In genomic region chr10:91632671-91633550, GRCh38 we compare ENCODE assay signal across 1 cellular context.
TF ChIP-seq lines count a peak whose summit lies in the region.

Gene PPP1R3C, minus strand, starts transcription at chr10:91633071. Its CDS starts 102 bp downstream, at chr10:91632969.

TF ChIP-seq in HepG2, 621 proteins besides CTCF, POLR2A, EP300 and RAD21 (continued from another document and continues in another):
- TF ChIP-seq, protein P1, sequence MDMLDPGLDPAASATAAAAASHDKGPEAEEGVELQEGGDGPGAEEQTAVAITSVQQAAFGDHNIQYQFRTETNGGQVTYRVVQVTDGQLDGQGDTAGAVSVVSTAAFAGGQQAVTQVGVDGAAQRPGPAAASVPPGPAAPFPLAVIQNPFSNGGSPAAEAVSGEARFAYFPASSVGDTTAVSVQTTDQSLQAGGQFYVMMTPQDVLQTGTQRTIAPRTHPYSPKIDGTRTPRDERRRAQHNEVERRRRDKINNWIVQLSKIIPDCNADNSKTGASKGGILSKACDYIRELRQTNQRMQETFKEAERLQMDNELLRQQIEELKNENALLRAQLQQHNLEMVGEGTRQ (IDR thresholded peaks at IDR 0.05; ENCODE audit: low read depth, low read length) = peak; percentile 85
- TF ChIP-seq, protein P1 (CRISPR knock-in tag; IDR thresholded peaks at IDR 0.05; ENCODE audit: borderline replicate concordance) = peak; percentile 95
- no peak for TF ChIP-seq SIN3B (IDR thresholded peaks at IDR 0.05; ENCODE audit: low read length)
- TF ChIP-seq SNAPC2 (CRISPR knock-in tag; IDR thresholded peaks at IDR 0.05) = peak; percentile 95
- peak; percentile 95 for TF ChIP-seq HNRNPL (IDR thresholded peaks at IDR 0.05; ENCODE audit: low read depth, low read length)
- peak; percentile 81; the same call in 1 of the 2 replicates for TF ChIP-seq TMF1 (CRISPR knock-in tag; IDR thresholded peaks at IDR 0.05; ENCODE audit: low read depth)
- peak; percentile 98; the same call in 1 of the 2 replicates for TF ChIP-seq SRY (CRISPR knock-in tag; IDR thresholded peaks at IDR 0.05)
- TF ChIP-seq DPF2 (CRISPR knock-in tag; IDR thresholded peaks at IDR 0.05; ENCODE audit: borderline replicate concordance, low read depth) = no peak
- TF ChIP-seq ZNF367 (CRISPR knock-in tag; IDR thresholded peaks at IDR 0.05; ENCODE audit: borderline replicate concordance) = peak; percentile 60; the same call in 1 of the 2 replicates
- no peak for TF ChIP-seq RBM22 (optimal IDR thresholded peaks at IDR 0.05; ENCODE audit: low read length)
- TF ChIP-seq NPAS2 (CRISPR knock-in tag; IDR thresholded peaks at IDR 0.05; ENCODE audit: borderline replicate concordance) = 0 out of 2 replicates have a peak, but pooled peaks have one; percentile 65
- peak; percentile 63; the same call in 1 of the 2 replicates for TF ChIP-seq KIAA2018 (CRISPR knock-in tag; IDR thresholded peaks at IDR 0.05; ENCODE audit: borderline replicate concordance)
- TF ChIP-seq ZNF282 (IDR thresholded peaks at IDR 0.05; ENCODE audit: partially characterized antibody) = no peak
- TF ChIP-seq HES4 (CRISPR knock-in tag; IDR thresholded peaks at IDR 0.05; ENCODE audit: borderline replicate concordance) = peak; percentile 91; the same call in 1 of the 2 replicates
- TF ChIP-seq ZFP62 (CRISPR knock-in tag; IDR thresholded peaks at IDR 0.05) = no peak
- no peak; the same call in 1 of the 2 replicates for TF ChIP-seq MIER2 (CRISPR knock-in tag; IDR thresholded peaks at IDR 0.05)
- peak; percentile 99 for TF ChIP-seq ZGPAT (CRISPR knock-in tag; IDR thresholded peaks at IDR 0.05)
- no peak for TF ChIP-seq ZMYM3 (CRISPR knock-in tag; IDR thresholded peaks at IDR 0.05)
- TF ChIP-seq ZNF329 (CRISPR knock-in tag; IDR thresholded peaks at IDR 0.05; ENCODE audit: low read depth) = peak; percentile 87
- TF ChIP-seq ZNF562 (CRISPR knock-in tag; IDR thresholded peaks at IDR 0.05; ENCODE audit: borderline replicate concordance) = peak; percentile 87; the same call in 1 of the 2 replicates
- TF ChIP-seq PRPF4 (IDR thresholded peaks at IDR 0.05; ENCODE audit: low read depth, low read length, poor library complexity, severe bottlenecking) = no peak
- peak; percentile 85; the same call in 1 of the 2 replicates for TF ChIP-seq HBP1 (CRISPR knock-in tag; IDR thresholded peaks at IDR 0.05; ENCODE audit: low read depth)
- TF ChIP-seq, protein P2, sequence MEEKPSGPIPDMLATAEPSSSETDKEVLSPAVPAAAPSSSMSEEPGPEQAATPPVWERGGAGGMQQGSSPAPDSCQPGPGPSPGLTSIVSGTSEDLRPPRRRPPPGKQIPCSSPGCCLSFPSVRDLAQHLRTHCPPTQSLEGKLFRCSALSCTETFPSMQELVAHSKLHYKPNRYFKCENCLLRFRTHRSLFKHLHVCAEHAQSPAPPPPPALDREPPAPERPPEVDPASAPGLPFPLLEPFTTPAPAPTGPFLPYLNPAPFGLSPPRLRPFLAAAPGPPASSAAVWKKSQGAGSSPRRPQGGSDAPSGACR (CRISPR knock-in tag; IDR thresholded peaks at IDR 0.05) = peak; percentile 98
- TF ChIP-seq JARID2 (CRISPR knock-in tag; IDR thresholded peaks at IDR 0.05; ENCODE audit: insufficient replicate concordance) = peak; percentile 71
- peak; percentile 84; the same call in 1 of the 2 replicates for TF ChIP-seq SETDB1 (CRISPR knock-in tag; IDR thresholded peaks at IDR 0.05; ENCODE audit: borderline replicate concordance)
- peak; percentile 70 for TF ChIP-seq SP2 (CRISPR knock-in tag; IDR thresholded peaks at IDR 0.05)
- TF ChIP-seq ZNF33A (CRISPR knock-in tag; IDR thresholded peaks at IDR 0.05; ENCODE audit: borderline replicate concordance) = peak; percentile 98; the same call in 1 of the 2 replicates
- TF ChIP-seq JUN (CRISPR knock-in tag; IDR thresholded peaks at IDR 0.05) = peak; percentile 81; the same call in 1 of the 2 replicates
- peak; percentile 79 for TF ChIP-seq ZNF331 (CRISPR knock-in tag; IDR thresholded peaks at IDR 0.05)
- peak; percentile 65; the same call in 1 of the 2 replicates for TF ChIP-seq ZNF263 (CRISPR knock-in tag; IDR thresholded peaks at IDR 0.05)
- TF ChIP-seq BORCS8-MEF2B (CRISPR knock-in tag; IDR thresholded peaks at IDR 0.05) = peak; percentile 97; the same call in 1 of the 2 replicates
- no peak for TF ChIP-seq ZNF180 (CRISPR knock-in tag; IDR thresholded peaks at IDR 0.05; ENCODE audit: borderline replicate concordance, low read depth)
- TF ChIP-seq KAT2B (IDR thresholded peaks at IDR 0.05; ENCODE audit: borderline replicate concordance, low read depth, low read length) = no peak
- TF ChIP-seq MEIS1 (CRISPR knock-in tag; IDR thresholded peaks at IDR 0.05; ENCODE audit: borderline replicate concordance) = peak; percentile 80
- peak; percentile 93 for TF ChIP-seq HOXD1 (CRISPR knock-in tag; IDR thresholded peaks at IDR 0.05)
- TF ChIP-seq, protein P3, sequence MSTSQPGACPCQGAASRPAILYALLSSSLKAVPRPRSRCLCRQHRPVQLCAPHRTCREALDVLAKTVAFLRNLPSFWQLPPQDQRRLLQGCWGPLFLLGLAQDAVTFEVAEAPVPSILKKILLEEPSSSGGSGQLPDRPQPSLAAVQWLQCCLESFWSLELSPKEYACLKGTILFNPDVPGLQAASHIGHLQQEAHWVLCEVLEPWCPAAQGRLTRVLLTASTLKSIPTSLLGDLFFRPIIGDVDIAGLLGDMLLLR (CRISPR knock-in tag; IDR thresholded peaks at IDR 0.05) = peak; percentile 76; the same call in 1 of the 2 replicates
- no peak for TF ChIP-seq SCMH1 (CRISPR knock-in tag; IDR thresholded peaks at IDR 0.05; ENCODE audit: borderline replicate concordance)
- 0 out of 2 replicates have a peak, but pooled peaks have one; percentile 14 for TF ChIP-seq RFX3 (CRISPR knock-in tag; IDR thresholded peaks at IDR 0.05)
- peak in 1 of 2 experiments; percentile 98; a peak in 2 of 4 replicates for TF ChIP-seq KLF16 (CRISPR knock-in tag; IDR thresholded peaks at IDR 0.05)
- TF ChIP-seq, protein P4, sequence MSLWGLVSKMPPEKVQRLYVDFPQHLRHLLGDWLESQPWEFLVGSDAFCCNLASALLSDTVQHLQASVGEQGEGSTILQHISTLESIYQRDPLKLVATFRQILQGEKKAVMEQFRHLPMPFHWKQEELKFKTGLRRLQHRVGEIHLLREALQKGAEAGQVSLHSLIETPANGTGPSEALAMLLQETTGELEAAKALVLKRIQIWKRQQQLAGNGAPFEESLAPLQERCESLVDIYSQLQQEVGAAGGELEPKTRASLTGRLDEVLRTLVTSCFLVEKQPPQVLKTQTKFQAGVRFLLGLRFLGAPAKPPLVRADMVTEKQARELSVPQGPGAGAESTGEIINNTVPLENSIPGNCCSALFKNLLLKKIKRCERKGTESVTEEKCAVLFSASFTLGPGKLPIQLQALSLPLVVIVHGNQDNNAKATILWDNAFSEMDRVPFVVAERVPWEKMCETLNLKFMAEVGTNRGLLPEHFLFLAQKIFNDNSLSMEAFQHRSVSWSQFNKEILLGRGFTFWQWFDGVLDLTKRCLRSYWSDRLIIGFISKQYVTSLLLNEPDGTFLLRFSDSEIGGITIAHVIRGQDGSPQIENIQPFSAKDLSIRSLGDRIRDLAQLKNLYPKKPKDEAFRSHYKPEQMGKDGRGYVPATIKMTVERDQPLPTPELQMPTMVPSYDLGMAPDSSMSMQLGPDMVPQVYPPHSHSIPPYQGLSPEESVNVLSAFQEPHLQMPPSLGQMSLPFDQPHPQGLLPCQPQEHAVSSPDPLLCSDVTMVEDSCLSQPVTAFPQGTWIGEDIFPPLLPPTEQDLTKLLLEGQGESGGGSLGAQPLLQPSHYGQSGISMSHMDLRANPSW (CRISPR knock-in tag; IDR thresholded peaks at IDR 0.05; ENCODE audit: borderline replicate concordance) = peak; percentile 91; the same call in 1 of the 2 replicates
- peak; percentile 98 for TF ChIP-seq CENPT (CRISPR knock-in tag; IDR thresholded peaks at IDR 0.05; ENCODE audit: low read depth)
